ENCODE assay signal across 21 cellular contexts in the genomic region with DNA sequence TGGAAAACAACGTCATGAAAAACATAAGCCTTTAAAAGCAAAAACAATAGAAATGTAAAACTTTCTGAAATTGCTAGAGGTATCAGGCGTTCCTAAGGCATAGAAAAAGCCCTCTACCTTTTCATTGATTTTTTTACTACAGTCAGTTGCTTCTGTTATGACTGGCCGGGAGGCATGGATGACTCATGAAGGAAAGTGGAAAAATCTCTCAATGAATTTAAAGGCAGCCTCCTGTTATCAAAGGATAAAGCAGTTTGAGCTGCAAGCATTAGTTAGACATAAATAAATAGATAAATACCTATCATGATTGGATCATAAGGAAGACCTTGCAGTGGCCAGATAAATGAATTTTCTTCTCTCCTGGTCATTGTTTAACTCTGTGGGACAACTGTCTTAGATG.
DNase-seq lines count a peak whose midpoint lies in the region; ATAC-seq and TF ChIP-seq lines count a peak whose summit lies in the region.
"Had no signal": no experiment of that assay in that cellular context is flagged by ENCODE, and none has a peak within 500 bp of the region (broad histone marks: within the 10 kb centered on the region; RNA-seq: fewer than 3 reads in every experiment).

No MANE protein-coding gene starts in this region.

- H3K4me1 Mint-ChIP-seq in glutamatergic neuron (ENCODE audit: low read depth, unreplicated experiment) = peaks cover 8% of the 10 kb centered on the region
- H3K4me1 Mint-ChIP-seq: activated naive CD4-positive, alpha-beta T cell treated with anti-CD3 and anti-CD28 coated beads, Interleukin-2, amount 50 U/mL, for 24 hours had no signal

- H4K20me1 ChIP-seq in PC-9 (ENCODE audit: insufficient read depth) = no peaks in the 10 kb centered on the region

- ATAC-seq in activated naive CD4-positive, alpha-beta T cell treated with anti-CD3 and anti-CD28 coated beads, Interleukin-2, amount 50 U/mL, for 72 hours = peak; percentile 64 to 87
- ATAC-seq in left ventricle myocardium superior = no peak
- ATAC-seq: lower lobe of right lung had no signal

- H3K27ac ChIP-seq in PC-9 = no peak overlapping the region; the same call in 1 of the 2 replicates
- H3K27ac ChIP-seq: HL-60, lower lobe of right lung, vagina, WERI-Rb-1 had no signal

- peaks cover 32% of the 10 kb centered on the region for H3F3A ChIP-seq in PC-9 (ENCODE audit: insufficient read depth, low read depth)

- DNase-seq in activated naive CD4-positive, alpha-beta T cell treated with anti-CD3 and anti-CD28 coated beads, Interleukin-2, amount 50 U/mL, for 72 hours (ENCODE audit: low spot score in 2 of 2) = no peak
- DNase-seq in activated naive CD4-positive, alpha-beta T cell (lab: John Stamatoyannopoulos, UW) = no peak
- DNase-seq in PC-9 (peak; percentile 14 to 69), choroid plexus epithelial cell (ENCODE audit: low read depth) (peak; percentile 60), left ventricle myocardium superior (no peak), medulla oblongata (ENCODE audit: extremely low spot score) (no peak), glutamatergic neuron (no peak), H4 (ENCODE audit: low spot score) (no peak)
- DNase-seq: activated CD8-positive, alpha-beta memory T cell treated with anti-CD3 and anti-CD28 coated beads, Interleukin-2, amount 50 U/mL, for 48 hours; AML-193; Caco-2; effector CD8-positive, alpha-beta T cell; foreskin melanocyte; lower lobe of right lung; NCI-H1694 treated with DMSO at 0.1 percent for 48 hours; SW 1271 had no signal

- BruUV-seq in PC-9 (replicated peaks; lab: Mats Ljungman, UMichigan) = no TSS peak

- H3K4me3 ChIP-seq in PC-9 (no peak overlapping the region), choroid plexus epithelial cell (ENCODE audit: low read depth, low read length) (no peak overlapping the region)
- H3K4me3 ChIP-seq: lower lobe of right lung, vagina had no signal

- no peaks in the 10 kb centered on the region for H3K79me2 ChIP-seq in PC-9 (ENCODE audit: low read depth)

- peaks cover 42% of the 10 kb centered on the region for H3K4me1 ChIP-seq in PC-9 (replicated peaks; ENCODE audit: insufficient read depth)

- TF ChIP-seq CTCF in PC-9 (conservative IDR thresholded peaks at IDR 0.05) (no peak), choroid plexus epithelial cell (conservative IDR thresholded peaks at IDR 0.05; ENCODE audit: low read depth, low read length) (no peak), glutamatergic neuron (IDR thresholded peaks at IDR 0.05; ENCODE audit: partially characterized antibody, unreplicated experiment) (no peak)

- no peaks in the 10 kb centered on the region for H3K9me3 ChIP-seq in PC-9 (ENCODE audit: insufficient read depth, low read depth)
- H3K9me3 ChIP-seq: Caco-2, lower lobe of right lung, vagina had no signal

- no peaks in the 10 kb centered on the region for H3K27me3 ChIP-seq in PC-9 (ENCODE audit: insufficient read depth, low read depth)
- H3K27me3 ChIP-seq: vagina had no signal

- no peaks in the 10 kb centered on the region for H3K36me3 Mint-ChIP-seq in activated naive CD4-positive, alpha-beta T cell treated with anti-CD3 and anti-CD28 coated beads, Interleukin-2, amount 50 U/mL, for 72 hours
- H3K36me3 Mint-ChIP-seq in glutamatergic neuron (ENCODE audit: unreplicated experiment) = no peaks in the 10 kb centered on the region
- H3K36me3 Mint-ChIP-seq: activated naive CD4-positive, alpha-beta T cell treated with anti-CD3 and anti-CD28 coated beads, Interleukin-2, amount 50 U/mL, for 24 hours had no signal

- H3K9me2 ChIP-seq in PC-9 (ENCODE audit: insufficient read depth) = no peaks in the 10 kb centered on the region

- no peaks in the 10 kb centered on the region for H3K36me3 ChIP-seq in PC-9 (ENCODE audit: low read depth)
- H3K36me3 ChIP-seq: lower lobe of right lung, vagina, WERI-Rb-1 had no signal

- no peak overlapping the region for H2AFZ ChIP-seq in PC-9

- no peaks in the 10 kb centered on the region for H3K27me3 Mint-ChIP-seq in glutamatergic neuron (ENCODE audit: unreplicated experiment)
- H3K27me3 Mint-ChIP-seq: activated naive CD4-positive, alpha-beta T cell treated with anti-CD3 and anti-CD28 coated beads, Interleukin-2, amount 50 U/mL, for 24 hours had no signal

- intact Hi-C loops in PC-9 (cut with micrococcal nuclease; ENCODE audit: unreplicated experiment) = no loop called here
- intact Hi-C loops in left ventricle myocardium superior (cut with micrococcal nuclease) = no loop called here

- CTCF ChIA-PET in PC-9 (lab: Charles Lee) = interaction anchor here (0.6 to 1.1 kb wide), 3 partner anchors 10 to 170 kb away, joined by 3 to 5 read pairs (median 3); no protein-coding TSS in a partner anchor

- H3K4me2 ChIP-seq in PC-9 = peak overlapping the region; percentile 21

- no peak overlapping the region for H3K27ac Mint-ChIP-seq in activated naive CD4-positive, alpha-beta T cell treated with anti-CD3 and anti-CD28 coated beads, Interleukin-2, amount 50 U/mL, for 72 hours
- H3K27ac Mint-ChIP-seq in glutamatergic neuron (ENCODE audit: unreplicated experiment) = no peak overlapping the region
- H3K27ac Mint-ChIP-seq: activated naive CD4-positive, alpha-beta T cell treated with anti-CD3 and anti-CD28 coated beads, Interleukin-2, amount 50 U/mL, for 24 hours; nephron had no signal

- H3K9me3 Mint-ChIP-seq in activated naive CD4-positive, alpha-beta T cell treated with anti-CD3 and anti-CD28 coated beads, Interleukin-2, amount 50 U/mL, for 72 hours = no peaks in the 10 kb centered on the region
- no peaks in the 10 kb centered on the region for H3K9me3 Mint-ChIP-seq in glutamatergic neuron (ENCODE audit: unreplicated experiment)
- H3K9me3 Mint-ChIP-seq: activated naive CD4-positive, alpha-beta T cell treated with anti-CD3 and anti-CD28 coated beads, Interleukin-2, amount 50 U/mL, for 24 hours; nephron had no signal

- POLR2A ChIA-PET in PC-9 (lab: Charles Lee; ENCODE audit: unreplicated experiment) = interaction anchor here (0.5 kb wide), 1 partner anchor 1939 kb away, joined by 3 read pairs; no protein-coding TSS in a partner anchor

- H3K4me3 Mint-ChIP-seq in glutamatergic neuron (ENCODE audit: unreplicated experiment) = no peak overlapping the region
- H3K4me3 Mint-ChIP-seq: activated naive CD4-positive, alpha-beta T cell treated with anti-CD3 and anti-CD28 coated beads, Interleukin-2, amount 50 U/mL, for 24 hours; nephron had no signal

Comparison
In these comparisons a context has a peak if more than half of its experiments do, and no peak if none do; other contexts are left out.
1. DNase-seq: peak in PC-9 (2 of 2) and choroid plexus epithelial cell (single experiment); none in activated naive CD4-positive, alpha-beta T cell treated with anti-CD3 and anti-CD28 coated beads, Interleukin-2, amount 50 U/mL, for 72 hours (0 of 2), activated naive CD4-positive, alpha-beta T cell (0 of 4), left ventricle myocardium superior (single experiment), medulla oblongata (single experiment), glutamatergic neuron (single experiment) and H4 (single experiment).